1 cellular context compared by ENCODE assay signal in genomic region chr2:182456784-182457183, GRCh38.
TF ChIP-seq lines count a peak whose summit lies in the region.

No MANE protein-coding gene starts in this region.

TF ChIP-seq in IMR-90, 13 proteins besides CTCF, POLR2A, EP300 and RAD21:
- no peak for TF ChIP-seq CHD1 (IDR thresholded peaks at IDR 0.05; ENCODE audit: low read depth, low read length)
- TF ChIP-seq MAZ (IDR thresholded peaks at IDR 0.05; ENCODE audit: borderline replicate concordance, low read depth, low read length) = no peak
- TF ChIP-seq ELK1 (IDR thresholded peaks at IDR 0.05; ENCODE audit: borderline replicate concordance, low read depth, low read length) = no peak
- TF ChIP-seq BHLHE40 (IDR thresholded peaks at IDR 0.05; ENCODE audit: low read depth, low read length) = no peak
- no peak for TF ChIP-seq FOS (IDR thresholded peaks at IDR 0.05; ENCODE audit: low read depth, low read length)
- no peak for TF ChIP-seq RFX5 (IDR thresholded peaks at IDR 0.05; ENCODE audit: low read depth, low read length)
- no peak for TF ChIP-seq USF2 (IDR thresholded peaks at IDR 0.05; ENCODE audit: low read depth, low read length)
- TF ChIP-seq RCOR1 (IDR thresholded peaks at IDR 0.05; ENCODE audit: insufficient replicate concordance, low read length) = no peak
- no peak for TF ChIP-seq MXI1 (IDR thresholded peaks at IDR 0.05; ENCODE audit: borderline replicate concordance, low read depth, low read length)
- no peak for TF ChIP-seq MAFK (IDR thresholded peaks at IDR 0.05; ENCODE audit: low read depth, low read length)
TF ChIP-seq in IMR-90: peak in this region for 0.
